28 cellular contexts compared by ENCODE assay signal in genomic region chr7:51539840-51540239, GRCh38.
"Had no signal": no experiment of that assay in that cellular context is flagged by ENCODE, and none has a peak within 500 bp of the region (broad histone marks: within the 10 kb centered on the region; RNA-seq: fewer than 3 reads in every experiment).

No MANE protein-coding gene starts in this region.

- H3K27ac ChIP-seq: left ventricle myocardium inferior, pancreas, prostate gland, sigmoid colon, spleen, suprapubic skin, thoracic aorta, tibial artery, upper lobe of right lung had no signal

- ATAC-seq: left colon; mucosa of descending colon; naive thymus-derived CD4-positive, alpha-beta T cell; natural killer cell treated with Interleukin-12 subunit alpha and Interleukin-12 subunit beta and Interleukin-15 and Interleukin-18, amount 100 ng/mL, for 72 hours; pancreas; right cardiac atrium; stimulated activated effector memory CD8-positive, alpha-beta T cell treated with anti-CD3 and anti-CD28 coated beads, Interleukin-12 subunit alpha, Interleukin-12 subunit beta, amount 100 ng/mL, for 72 hours; upper lobe of right lung had no signal

- H3K4me1 ChIP-seq: left ventricle myocardium inferior, pancreas, prostate gland, sigmoid colon, spleen, suprapubic skin, tibial artery, upper lobe of right lung had no signal

- FAIRE-seq: islet of Langerhans, kidney, pancreas, small intestine had no signal

- DNase-seq: hypothalamus; immature natural killer cell; kidney; left colon; left ventricle myocardium inferior; midbrain; mucosa of descending colon; naive thymus-derived CD4-positive, alpha-beta T cell; nucleus accumbens; pancreas; posterior cingulate gyrus; retina; right cardiac atrium; sigmoid colon; small intestine; spleen; stimulated activated CD4-positive, alpha-beta T cell treated with anti-CD3 and anti-CD28 coated beads, Interleukin-4, amount 100 ng/mL, for 24 hours; stimulated activated naive CD4-positive, alpha-beta T cell; tibial artery; trophoblast cell; upper lobe of right lung had no signal

- H3K36me3 ChIP-seq: left ventricle myocardium inferior, pancreas, prostate gland, sigmoid colon, spleen, suprapubic skin, thoracic aorta, tibial artery, upper lobe of right lung had no signal

- H3K27me3 ChIP-seq: pancreas, sigmoid colon, spleen, suprapubic skin, tibial artery, upper lobe of right lung had no signal

- H3K4me3 ChIP-seq: left ventricle myocardium inferior, lung, mucosa of descending colon, pancreas, prostate gland, sigmoid colon, spleen, suprapubic skin, thoracic aorta, tibial artery, upper lobe of right lung had no signal

- H3K9me3 ChIP-seq: pancreas, prostate gland, suprapubic skin, thoracic aorta, upper lobe of right lung had no signal
